Comparison of ENCODE assay signal across 22 cellular contexts in the genomic region with DNA sequence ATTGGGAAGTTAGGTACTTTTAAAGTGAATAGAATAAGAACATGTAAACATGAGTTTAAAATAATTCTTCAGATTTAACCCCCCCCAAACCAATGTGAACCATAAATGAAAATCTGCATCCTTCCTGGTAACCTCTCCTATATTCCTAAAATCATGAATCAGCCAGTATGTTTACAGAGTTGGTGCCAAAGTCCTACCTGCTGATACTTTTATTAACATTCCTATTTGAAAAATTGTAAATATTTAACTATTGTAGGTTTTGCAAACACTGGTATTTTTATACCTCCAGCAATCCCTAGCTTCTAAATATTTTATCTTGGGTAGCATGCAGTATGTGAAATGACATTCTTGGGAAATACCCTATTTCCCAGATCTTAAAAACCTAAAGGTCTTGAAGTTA.
A peak's percentile ranks its signal among the peaks of the same experiment; 100 is the strongest.
DNase-seq lines count a peak whose midpoint lies in the region; ATAC-seq, FAIRE-seq and TF ChIP-seq lines count a peak whose summit lies in the region.
"Had no signal": no experiment of that assay in that cellular context is flagged by ENCODE, and none has a peak within 500 bp of the region (broad histone marks: within the 10 kb centered on the region; RNA-seq: fewer than 3 reads in every experiment).

No MANE protein-coding gene starts in this region.

- no peak for TF ChIP-seq POLR2A in HepG2 (IDR thresholded peaks at IDR 0.05; ENCODE audit: insufficient read depth in 1 of 2, low read depth in 2 of 2, low read length in 2 of 2)

- no peaks in the 10 kb centered on the region; the same call in none of the 2 replicates for H3K27me3 Mint-ChIP-seq in HFFc6 (ENCODE audit: insufficient read depth)
- H3K27me3 Mint-ChIP-seq: B cell; CD4-positive, CD25-positive, alpha-beta regulatory T cell had no signal

- FAIRE-seq in HepG2 (lab: Jason Lieb, UNC), result no peak
- FAIRE-seq: A204.1, GM12891, GM18507, H54 had no signal

- no peaks in the 10 kb centered on the region for H3K9me2 ChIP-seq in hepatocyte (replicated peaks; ENCODE audit: insufficient read depth)

- H2AFZ ChIP-seq in HepG2 (ENCODE audit: low read length) (no peak overlapping the region), hepatocyte (no peak overlapping the region)

- H3K4me2 ChIP-seq in HepG2 (ENCODE audit: low read depth, low read length) (no peak overlapping the region), hepatocyte (peak overlapping the region; percentile 46)
- H3K4me2 ChIP-seq: BLaER1 had no signal

- peaks cover 2 to 13% (median 9%) of the 10 kb centered on the region in 4 donors for H3K4me1 ChIP-seq in liver (ENCODE audit: control insufficient read depth in 4 of 4, insufficient read depth in 4 of 4, low read length in 3 of 4)
- 0 out of 2 replicates have a peak, but pooled peaks cover 12% of the 10 kb centered on the region for H3K4me1 ChIP-seq in HepG2 (ENCODE audit: insufficient read depth, low read length)
- peaks cover 28% of the 10 kb centered on the region for H3K4me1 ChIP-seq in hepatocyte (ENCODE audit: insufficient read depth)
- H3K4me1 ChIP-seq: BLaER1, HAP-1 had no signal

- H3K27me3 ChIP-seq in liver (ENCODE audit: control insufficient read depth in 4 of 4, insufficient read depth in 4 of 4, low read length in 3 of 4) (no peaks in the 10 kb centered on the region), HepG2 (ENCODE audit: control insufficient read depth in 1 of 2, insufficient read depth in 2 of 2, low read length in 2 of 2) (no peaks in the 10 kb centered on the region), hepatocyte (no peaks in the 10 kb centered on the region)
- H3K27me3 ChIP-seq: BLaER1 had no signal

- BruUV-seq in HepG2 (replicated peaks; lab: Mats Ljungman, UMichigan), result no TSS peak

- TF ChIP-seq EP300 in HepG2 (IDR thresholded peaks at IDR 0.05; ENCODE audit: low read depth in 2 of 2, low read length in 2 of 2) (no peak), HepG2 (CRISPR knock-in tag; IDR thresholded peaks at IDR 0.05; ENCODE audit: borderline replicate concordance) (no peak)

- no peak overlapping the region for H3K4me3 Mint-ChIP-seq in HFFc6
- H3K4me3 Mint-ChIP-seq: B cell; CD4-positive, CD25-positive, alpha-beta regulatory T cell; CD8-positive, alpha-beta T cell had no signal

- ATAC-seq in HepG2, result no peak
- peak; percentile 41 for ATAC-seq in left lobe of liver
- ATAC-seq in esophagus mucosa, result no peak
- ATAC-seq: CD8-positive, alpha-beta T cell had no signal

- H3K27ac ChIP-seq in liver (ENCODE audit: low read depth in 1 of 2, low read length in 2 of 2), result no peak overlapping the region
- no peak overlapping the region for H3K27ac ChIP-seq in HepG2 (ENCODE audit: extremely low read length, insufficient read depth, low read length)
- peak overlapping the region; percentile 77 for H3K27ac ChIP-seq in hepatocyte
- H3K27ac ChIP-seq: 22Rv1, BLaER1, C4-2B had no signal

- no peaks in the 10 kb centered on the region for H4K20me1 ChIP-seq in HepG2 (ENCODE audit: insufficient read depth, low read length)
- H4K20me1 ChIP-seq in hepatocyte (ENCODE audit: insufficient read depth, poor library complexity, severe bottlenecking), result no peaks in the 10 kb centered on the region
- H4K20me1 ChIP-seq: BLaER1 had no signal

- TF ChIP-seq RAD21 in liver (IDR thresholded peaks at IDR 0.05), result no peak
- no peak for TF ChIP-seq RAD21 in HepG2 (CRISPR knock-in tag; IDR thresholded peaks at IDR 0.05)

- intact Hi-C loops in HepG2 (cut with micrococcal nuclease; ENCODE audit: unreplicated experiment), result no loop called here

- CTCF ChIA-PET in HepG2 (lab: Yijun Ruan, JAX; ENCODE audit: low intra/inter-chr PET ratio, low total read pairs), result no interaction called here

- no peaks in the 10 kb centered on the region for H3K36me3 Mint-ChIP-seq in HFFc6 (ENCODE audit: low read depth)
- H3K36me3 Mint-ChIP-seq: CD4-positive, CD25-positive, alpha-beta regulatory T cell; CD8-positive, alpha-beta T cell had no signal

- H3K79me2 ChIP-seq in HepG2 (ENCODE audit: insufficient read depth, low read length), result no peaks in the 10 kb centered on the region
- no peaks in the 10 kb centered on the region for H3K79me2 ChIP-seq in hepatocyte

- H3K36me3 ChIP-seq in liver (ENCODE audit: control insufficient read depth in 4 of 4, insufficient read depth in 3 of 4, low read depth in 1 of 4, low read length in 3 of 4) (no peaks in the 10 kb centered on the region), HepG2 (replicated peaks in 1 of 2; ENCODE audit: control insufficient read depth in 1 of 2, insufficient read depth in 2 of 2, low read length in 2 of 2) (no peaks in the 10 kb centered on the region), hepatocyte (replicated peaks; ENCODE audit: insufficient read depth, low read depth) (no peaks in the 10 kb centered on the region)
- H3K36me3 ChIP-seq: BLaER1, HAP-1 had no signal

- POLR2A ChIA-PET in HepG2 (lab: Yijun Ruan, JAX), result no interaction called here

- in situ Hi-C loops in HepG2 (cut with HindIII; ENCODE audit: extremely low pct_ligation_motif_present, low pct_unique_long_range_greater_than_20kb), result no loop called here

- DNase-seq in HepG2 (ENCODE audit: low spot score), result no peak
- no peak for DNase-seq in hepatocyte (ENCODE audit: low spot score)
- no peak for DNase-seq in left lobe of liver (ENCODE audit: low spot score)
- DNase-seq in renal cortical epithelial cell (ENCODE audit: low read depth), result peak; percentile 26
- no peak for DNase-seq in HFFc6
- no peak for DNase-seq in iPS-NIHi7 (ENCODE audit: extremely low spot score)
- DNase-seq: CD4-positive, CD25-positive, alpha-beta regulatory T cell; CD8-positive, alpha-beta T cell; DMS79 treated with DMSO at 0.1 percent for 48 hours; GF-D8; GOT3 had no signal

- no peak overlapping the region for H3K4me3 ChIP-seq in liver (ENCODE audit: low read depth in 1 of 3, low read length in 3 of 3)
- no peak overlapping the region for H3K4me3 ChIP-seq in HepG2 (replicated peaks in 1 of 3; ENCODE audit: insufficient read depth in 1 of 3, low read depth in 2 of 3, low read length in 3 of 3)
- H3K4me3 ChIP-seq in hepatocyte, result no peak overlapping the region
- H3K4me3 ChIP-seq: BLaER1, HAP-1 had no signal

- H3K9ac ChIP-seq in liver (ENCODE audit: low read depth in 1 of 2, low read length in 2 of 2) (no peak overlapping the region), HepG2 (ENCODE audit: insufficient read depth, low read depth, low read length) (no peak overlapping the region)
- H3K9ac ChIP-seq: BLaER1 had no signal

- H3K27ac Mint-ChIP-seq in HFFc6, result no peak overlapping the region
- H3K27ac Mint-ChIP-seq: B cell; CD4-positive, CD25-positive, alpha-beta regulatory T cell; CD8-positive, alpha-beta T cell had no signal

- no peaks in the 10 kb centered on the region for H3K9me3 Mint-ChIP-seq in HFFc6
- H3K9me3 Mint-ChIP-seq: CD4-positive, CD25-positive, alpha-beta regulatory T cell; CD8-positive, alpha-beta T cell had no signal

- no peaks in the 10 kb centered on the region for H3K4me1 Mint-ChIP-seq in HFFc6 (ENCODE audit: low read depth)
- H3K4me1 Mint-ChIP-seq: B cell; CD4-positive, CD25-positive, alpha-beta regulatory T cell had no signal

- TF ChIP-seq CTCF in liver (IDR thresholded peaks at IDR 0.05; ENCODE audit: low read depth, low read length, missing input control), result no peak
- no peak for TF ChIP-seq CTCF in HepG2 (CRISPR knock-in tag; IDR thresholded peaks at IDR 0.05)
- no peak for TF ChIP-seq CTCF in hepatocyte (IDR thresholded peaks at IDR 0.05; ENCODE audit: poor library complexity)
- no peak for TF ChIP-seq CTCF in HFFc6 (IDR thresholded peaks at IDR 0.05)

- no peaks in the 10 kb centered on the region for H3K9me3 ChIP-seq in liver (ENCODE audit: control insufficient read depth in 4 of 4, low read length in 3 of 4)
- H3K9me3 ChIP-seq in HepG2 (ENCODE audit: low read length), result no peaks in the 10 kb centered on the region
- H3K9me3 ChIP-seq in hepatocyte (ENCODE audit: low read depth), result no peaks in the 10 kb centered on the region
- H3K9me3 ChIP-seq: BLaER1, HAP-1 had no signal

TF ChIP-seq in liver, 16 proteins besides CTCF, POLR2A, EP300 and RAD21 (continues in another document):
- peak in 1 of 2 donors; percentile 57 for TF ChIP-seq HNF4A (conservative IDR thresholded peaks at IDR 0.05)
- peak; percentile 16 for TF ChIP-seq FOXA2 (IDR thresholded peaks at IDR 0.05)
- TF ChIP-seq ZBTB33 (IDR thresholded peaks at IDR 0.05), result no peak

TF ChIP-seq in HepG2, 621 proteins besides CTCF, POLR2A, EP300 and RAD21:
- TF ChIP-seq ZBTB34 (CRISPR knock-in tag; IDR thresholded peaks at IDR 0.05) (no peak), ZNF597 (CRISPR knock-in tag; IDR thresholded peaks at IDR 0.05) (no peak)
